15 cellular contexts compared by ENCODE assay signal in the genomic region with DNA sequence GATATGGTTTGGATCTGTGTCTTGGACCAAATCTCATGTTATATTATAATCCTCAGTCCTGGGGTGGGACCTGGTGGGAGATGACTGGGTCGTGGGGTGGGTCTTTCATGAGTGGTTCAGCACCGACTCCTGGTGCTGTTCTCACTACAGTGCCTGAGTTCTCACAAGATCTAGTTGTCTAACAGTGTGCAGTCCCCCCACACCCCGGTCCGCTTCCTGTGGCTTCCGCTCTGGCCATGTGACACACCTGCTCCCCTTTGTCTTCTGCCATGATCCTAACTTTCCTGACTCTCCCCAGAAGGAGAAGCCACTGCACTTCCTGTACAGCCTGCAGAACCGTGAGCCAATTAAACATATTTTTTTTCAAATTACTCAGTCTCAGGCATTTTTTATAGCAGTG.
DNase-seq lines count a peak whose midpoint lies in the region; ATAC-seq, FAIRE-seq and TF ChIP-seq lines count a peak whose summit lies in the region.
"Had no signal": no experiment of that assay in that cellular context is flagged by ENCODE, and none has a peak within 500 bp of the region (broad histone marks: within the 10 kb centered on the region; RNA-seq: fewer than 3 reads in every experiment).

No MANE protein-coding gene starts in this region.

- peaks cover 8 to 27% (median 17%) of the 10 kb centered on the region in 4 donors for H3K4me1 Mint-ChIP-seq in naive thymus-derived CD8-positive, alpha-beta T cell
- H3K4me1 Mint-ChIP-seq: GM23338 had no signal

- peaks cover 2 to 9% (median 4%) of the 10 kb centered on the region in 5 donors for H3K27me3 Mint-ChIP-seq in naive thymus-derived CD8-positive, alpha-beta T cell

- H3K4me3 ChIP-seq in BLaER1 treated with 17β-estradiol and CSF1 and Interleukin-3, amounts not matched to agents 10 nM and 100 nM: no peak overlapping the region
- no peak overlapping the region for H3K4me3 ChIP-seq in left ventricle myocardium inferior
- H3K4me3 ChIP-seq: A549, GM23338 had no signal

- no peak for TF ChIP-seq CTCF in left ventricle myocardium inferior (IDR thresholded peaks at IDR 0.05; ENCODE audit: borderline replicate concordance)

- no peaks in the 10 kb centered on the region for H4K20me1 ChIP-seq in BLaER1 treated with 17β-estradiol and CSF1 and Interleukin-3, amounts not matched to agents 10 nM and 100 nM

- H3K9me3 ChIP-seq in BLaER1 treated with 17β-estradiol and CSF1 and Interleukin-3, amounts not matched to agents 10 nM and 100 nM (replicated peaks in 1 of 11): peaks cover 0 to 7% (median 0%) of the 10 kb centered on the region in 11 experiments; a peak in 2 of 22 replicates
- no peaks in the 10 kb centered on the region for H3K9me3 ChIP-seq in left ventricle myocardium inferior (replicated peaks)
- H3K9me3 ChIP-seq: A549 had no signal

- no peaks in the 10 kb centered on the region for H3K9me3 Mint-ChIP-seq in naive thymus-derived CD8-positive, alpha-beta T cell

- peaks cover 0 to 51% (median 26%) of the 10 kb centered on the region in 10 experiments; a peak in 16 of 20 replicates for H3K4me1 ChIP-seq in BLaER1 treated with 17β-estradiol and CSF1 and Interleukin-3, amounts not matched to agents 10 nM and 100 nM
- H3K4me1 ChIP-seq in left ventricle myocardium inferior: no peaks in the 10 kb centered on the region
- H3K4me1 ChIP-seq: A549 had no signal

- H3K36me3 Mint-ChIP-seq in naive thymus-derived CD8-positive, alpha-beta T cell: no peaks in the 10 kb centered on the region
- H3K36me3 Mint-ChIP-seq: CD4-positive, CD25-positive, alpha-beta regulatory T cell had no signal

- peak overlapping the region in 2 of 10 donors; percentile 42 to 67 for H3K27ac Mint-ChIP-seq in naive thymus-derived CD8-positive, alpha-beta T cell
- H3K27ac Mint-ChIP-seq: CD4-positive, CD25-positive, alpha-beta regulatory T cell; GM23338 had no signal

- H3K27me3 ChIP-seq in BLaER1 treated with 17β-estradiol and CSF1 and Interleukin-3, amounts not matched to agents 10 nM and 100 nM: no peaks in the 10 kb centered on the region
- peaks cover 65% of the 10 kb centered on the region for H3K27me3 ChIP-seq in left ventricle myocardium inferior (ENCODE audit: low read depth)

- no peak overlapping the region for H3K9ac ChIP-seq in BLaER1 treated with 17β-estradiol and CSF1 and Interleukin-3, amounts not matched to agents 10 nM and 100 nM

- H3K4me3 Mint-ChIP-seq in naive thymus-derived CD8-positive, alpha-beta T cell: peak overlapping the region in 2 of 10 donors; percentile 8 to 52
- H3K4me3 Mint-ChIP-seq: CD4-positive, CD25-positive, alpha-beta regulatory T cell; GM23338 had no signal

- intact Hi-C loops in left ventricle myocardium inferior (cut with micrococcal nuclease): no loop called here

- FAIRE-seq in GM12891 (lab: Jason Lieb, UNC): peak; percentile 66
- FAIRE-seq: A549 had no signal

- H3K36me3 ChIP-seq in BLaER1 treated with 17β-estradiol and CSF1 and Interleukin-3, amounts not matched to agents 10 nM and 100 nM: no peaks in the 10 kb centered on the region
- H3K36me3 ChIP-seq in left ventricle myocardium inferior: no peaks in the 10 kb centered on the region

- peak; percentile 33 to 38 for ATAC-seq in naive thymus-derived CD8-positive, alpha-beta T cell
- ATAC-seq in HG03342 (IDR thresholded peaks at IDR 0.05; ENCODE audit: unreplicated experiment): no peak
- ATAC-seq: A549, GM23338 had no signal

- peak overlapping the region in 8 of 11 experiments; percentile 26 to 70 (median 49); a peak in 14 of 22 replicates for H3K4me2 ChIP-seq in BLaER1 treated with 17β-estradiol and CSF1 and Interleukin-3, amounts not matched to agents 10 nM and 100 nM
- H3K4me2 ChIP-seq: A549, GM23338 had no signal

- no peak for TF ChIP-seq POLR2A in GM12891 (IDR thresholded peaks at IDR 0.05; ENCODE audit: low read depth, low read length)

- no peak overlapping the region for H3K27ac ChIP-seq in BLaER1 treated with 17β-estradiol and CSF1 and Interleukin-3, amounts not matched to agents 10 nM and 100 nM
- H3K27ac ChIP-seq in left ventricle myocardium inferior (replicated peaks): no peak overlapping the region
- H3K27ac ChIP-seq: A549 had no signal

- DNase-seq in GM12891 (ENCODE audit: insufficient read length, low spot score): no peak
- DNase-seq in Kasumi-1 (lab: John Stamatoyannopoulos, UW): peak; percentile 14 to 32
- no peak for DNase-seq in naive thymus-derived CD8-positive, alpha-beta T cell
- no peak for DNase-seq in ecto neural progenitor cell (ENCODE audit: low spot score)
- no peak for DNase-seq in left ventricle myocardium inferior
- DNase-seq: Calu3; CD4-positive, CD25-positive, alpha-beta regulatory T cell; DMS 273 treated with DMSO at 0.1 percent for 48 hours; H7; IMR-90; KG1 had no signal

- POLR2A ChIA-PET in naive thymus-derived CD8-positive, alpha-beta T cell (lab: Charles Lee): no interaction called here

TF ChIP-seq in GM12891, 5 proteins besides CTCF, POLR2A, EP300 and RAD21:
- TF ChIP-seq PAX5 (IDR thresholded peaks at IDR 0.05; ENCODE audit: insufficient read depth, low read length, severe bottlenecking): no peak
- no peak for TF ChIP-seq SPI1 (IDR thresholded peaks at IDR 0.05; ENCODE audit: low read depth, low read length)
- TF ChIP-seq POLR2AphosphoS5 (IDR thresholded peaks at IDR 0.05; ENCODE audit: low read depth, low read length): no peak
- TF ChIP-seq TAF1 (IDR thresholded peaks at IDR 0.05; ENCODE audit: low read depth, low read length): no peak
- TF ChIP-seq POU2F2 (IDR thresholded peaks at IDR 0.05; ENCODE audit: low read depth, low read length): no peak

Comparison
In these comparisons a context has a peak if more than half of its experiments do, and no peak if none do; other contexts are left out.
1. DNase-seq: peak in Kasumi-1 (2 of 2); none in GM12891 (single experiment), naive thymus-derived CD8-positive, alpha-beta T cell (0 of 10), ecto neural progenitor cell (single experiment) and left ventricle myocardium inferior (single experiment).